8 cellular contexts compared by ENCODE assay signal in the genomic region with DNA sequence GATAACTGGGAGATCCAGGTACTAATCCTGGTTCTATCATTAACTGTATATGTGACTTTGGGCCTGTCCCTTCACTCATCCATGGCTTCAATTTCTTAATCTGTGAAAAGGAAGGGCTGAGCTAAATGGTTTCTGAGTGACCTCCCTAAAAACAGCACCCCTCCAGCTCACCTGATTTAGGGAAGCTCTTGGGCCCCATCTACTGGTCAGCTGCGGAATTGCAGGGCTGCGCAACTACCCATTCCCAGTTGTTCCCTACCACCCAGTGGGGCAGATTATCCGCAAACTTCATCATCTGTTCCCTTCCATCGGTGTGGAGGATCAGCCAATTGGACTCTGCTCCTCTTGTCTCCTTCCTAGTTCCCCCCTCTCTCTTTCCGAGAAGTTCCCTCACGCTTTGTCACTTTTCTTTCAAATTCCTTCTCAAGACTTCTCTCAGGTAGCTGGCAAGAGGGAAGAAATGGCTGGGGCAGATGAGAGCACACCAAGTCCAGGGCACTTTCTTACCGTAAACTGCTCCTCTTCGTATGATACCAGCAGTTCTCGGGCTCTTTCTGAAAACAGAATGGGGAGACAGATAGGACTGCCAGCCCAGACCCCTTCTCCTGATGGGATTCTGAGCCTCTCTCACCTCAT. TPM values are rescaled to one million over a fixed set of nuclear protein-coding genes. Genes with fewer than 3 reads are reported as not detected.
DNase-seq lines count a peak whose midpoint lies in the region; ATAC-seq and TF ChIP-seq lines count a peak whose summit lies in the region.

No MANE protein-coding gene starts in this region.

- H3K4me1 Mint-ChIP-seq in GM23338: peaks cover 6% of the 10 kb centered on the region; the same call in 1 of the 3 replicates

- H3K27me3 ChIP-seq in GM23338 (ENCODE audit: insufficient read depth): no peaks in the 10 kb centered on the region

- H3K27ac ChIP-seq in GM23338 (ENCODE audit: low read depth): peak overlapping the region; percentile 55; the same call in 1 of the 2 replicates

- no peak overlapping the region for H3K4me3 Mint-ChIP-seq in GM23338

- H3K4me1 ChIP-seq in GM23338 (ENCODE audit: insufficient read depth): no peaks in the 10 kb centered on the region; the same call in 1 of the 2 replicates

- peaks cover 3% of the 10 kb centered on the region for H3K27me3 Mint-ChIP-seq in GM23338 (ENCODE audit: insufficient read depth, low read depth, poor library complexity)

- peaks cover 52% of the 10 kb centered on the region for H3K36me3 Mint-ChIP-seq in GM23338 (ENCODE audit: low read depth)

- no peak overlapping the region for H3K4me2 ChIP-seq in GM23338

- H3K36me3 ChIP-seq in GM23338 (ENCODE audit: insufficient read depth): peaks cover 7% of the 10 kb centered on the region; the same call in 1 of the 2 replicates

- H3F3A ChIP-seq in GM23338 (replicated peaks; ENCODE audit: low read depth): no peaks in the 10 kb centered on the region

- H3K9me3 Mint-ChIP-seq in GM23338: no peaks in the 10 kb centered on the region

- no peaks in the 10 kb centered on the region for H3K9me2 ChIP-seq in GM23338 (ENCODE audit: insufficient read depth)

- no peak overlapping the region for H2AFZ ChIP-seq in GM23338

- ATAC-seq in GM23338 (peak; percentile 77), HG02610 (IDR thresholded peaks at IDR 0.05; ENCODE audit: unreplicated experiment) (no peak)

- H3K79me2 ChIP-seq in GM23338 (replicated peaks; ENCODE audit: insufficient read depth): peaks cover 19% of the 10 kb centered on the region

- TF ChIP-seq CTCF in GM23338 (conservative IDR thresholded peaks at IDR 0.05; ENCODE audit: low read depth in 2 of 2) (peak; percentile 76 to 78), fibroblast of pulmonary artery (IDR thresholded peaks at IDR 0.05; ENCODE audit: low read length, missing control alignments) (peak; percentile 93)

- DNase-seq in ELR (ENCODE audit: low read depth) (peak; percentile 40), GM23338 (ENCODE audit: low spot score) (peak; percentile 64), NCI-H748 (lab: John Stamatoyannopoulos, UW; ENCODE audit: unreplicated experiment) (peak; percentile 25), activated T-cell treated with anti-CD3 and anti-CD28 coated beads for 24 hours (ENCODE audit: low read depth) (peak; percentile 13), fibroblast of pulmonary artery (ENCODE audit: low read depth) (peak; percentile 37), posterior cingulate gyrus (peak in 7 of 10 donors; percentile 34 to 92 (median 69)), NCI-H226 (no peak)

- H3K27ac Mint-ChIP-seq in GM23338: no peak overlapping the region

- intact Hi-C loops in posterior cingulate gyrus (cut with DNase I): no loop called here

- H4K20me1 ChIP-seq in GM23338 (replicated peaks; ENCODE audit: insufficient read depth): no peaks in the 10 kb centered on the region

- H3K4me3 ChIP-seq in GM23338: no peak overlapping the region
- H3K4me3 ChIP-seq in fibroblast of pulmonary artery (replicated peaks; ENCODE audit: low read depth, low read length): no peak overlapping the region

TF ChIP-seq in GM23338, 12 proteins besides CTCF, POLR2A, EP300 and RAD21 (continues in another document):
- TF ChIP-seq, protein P1, sequence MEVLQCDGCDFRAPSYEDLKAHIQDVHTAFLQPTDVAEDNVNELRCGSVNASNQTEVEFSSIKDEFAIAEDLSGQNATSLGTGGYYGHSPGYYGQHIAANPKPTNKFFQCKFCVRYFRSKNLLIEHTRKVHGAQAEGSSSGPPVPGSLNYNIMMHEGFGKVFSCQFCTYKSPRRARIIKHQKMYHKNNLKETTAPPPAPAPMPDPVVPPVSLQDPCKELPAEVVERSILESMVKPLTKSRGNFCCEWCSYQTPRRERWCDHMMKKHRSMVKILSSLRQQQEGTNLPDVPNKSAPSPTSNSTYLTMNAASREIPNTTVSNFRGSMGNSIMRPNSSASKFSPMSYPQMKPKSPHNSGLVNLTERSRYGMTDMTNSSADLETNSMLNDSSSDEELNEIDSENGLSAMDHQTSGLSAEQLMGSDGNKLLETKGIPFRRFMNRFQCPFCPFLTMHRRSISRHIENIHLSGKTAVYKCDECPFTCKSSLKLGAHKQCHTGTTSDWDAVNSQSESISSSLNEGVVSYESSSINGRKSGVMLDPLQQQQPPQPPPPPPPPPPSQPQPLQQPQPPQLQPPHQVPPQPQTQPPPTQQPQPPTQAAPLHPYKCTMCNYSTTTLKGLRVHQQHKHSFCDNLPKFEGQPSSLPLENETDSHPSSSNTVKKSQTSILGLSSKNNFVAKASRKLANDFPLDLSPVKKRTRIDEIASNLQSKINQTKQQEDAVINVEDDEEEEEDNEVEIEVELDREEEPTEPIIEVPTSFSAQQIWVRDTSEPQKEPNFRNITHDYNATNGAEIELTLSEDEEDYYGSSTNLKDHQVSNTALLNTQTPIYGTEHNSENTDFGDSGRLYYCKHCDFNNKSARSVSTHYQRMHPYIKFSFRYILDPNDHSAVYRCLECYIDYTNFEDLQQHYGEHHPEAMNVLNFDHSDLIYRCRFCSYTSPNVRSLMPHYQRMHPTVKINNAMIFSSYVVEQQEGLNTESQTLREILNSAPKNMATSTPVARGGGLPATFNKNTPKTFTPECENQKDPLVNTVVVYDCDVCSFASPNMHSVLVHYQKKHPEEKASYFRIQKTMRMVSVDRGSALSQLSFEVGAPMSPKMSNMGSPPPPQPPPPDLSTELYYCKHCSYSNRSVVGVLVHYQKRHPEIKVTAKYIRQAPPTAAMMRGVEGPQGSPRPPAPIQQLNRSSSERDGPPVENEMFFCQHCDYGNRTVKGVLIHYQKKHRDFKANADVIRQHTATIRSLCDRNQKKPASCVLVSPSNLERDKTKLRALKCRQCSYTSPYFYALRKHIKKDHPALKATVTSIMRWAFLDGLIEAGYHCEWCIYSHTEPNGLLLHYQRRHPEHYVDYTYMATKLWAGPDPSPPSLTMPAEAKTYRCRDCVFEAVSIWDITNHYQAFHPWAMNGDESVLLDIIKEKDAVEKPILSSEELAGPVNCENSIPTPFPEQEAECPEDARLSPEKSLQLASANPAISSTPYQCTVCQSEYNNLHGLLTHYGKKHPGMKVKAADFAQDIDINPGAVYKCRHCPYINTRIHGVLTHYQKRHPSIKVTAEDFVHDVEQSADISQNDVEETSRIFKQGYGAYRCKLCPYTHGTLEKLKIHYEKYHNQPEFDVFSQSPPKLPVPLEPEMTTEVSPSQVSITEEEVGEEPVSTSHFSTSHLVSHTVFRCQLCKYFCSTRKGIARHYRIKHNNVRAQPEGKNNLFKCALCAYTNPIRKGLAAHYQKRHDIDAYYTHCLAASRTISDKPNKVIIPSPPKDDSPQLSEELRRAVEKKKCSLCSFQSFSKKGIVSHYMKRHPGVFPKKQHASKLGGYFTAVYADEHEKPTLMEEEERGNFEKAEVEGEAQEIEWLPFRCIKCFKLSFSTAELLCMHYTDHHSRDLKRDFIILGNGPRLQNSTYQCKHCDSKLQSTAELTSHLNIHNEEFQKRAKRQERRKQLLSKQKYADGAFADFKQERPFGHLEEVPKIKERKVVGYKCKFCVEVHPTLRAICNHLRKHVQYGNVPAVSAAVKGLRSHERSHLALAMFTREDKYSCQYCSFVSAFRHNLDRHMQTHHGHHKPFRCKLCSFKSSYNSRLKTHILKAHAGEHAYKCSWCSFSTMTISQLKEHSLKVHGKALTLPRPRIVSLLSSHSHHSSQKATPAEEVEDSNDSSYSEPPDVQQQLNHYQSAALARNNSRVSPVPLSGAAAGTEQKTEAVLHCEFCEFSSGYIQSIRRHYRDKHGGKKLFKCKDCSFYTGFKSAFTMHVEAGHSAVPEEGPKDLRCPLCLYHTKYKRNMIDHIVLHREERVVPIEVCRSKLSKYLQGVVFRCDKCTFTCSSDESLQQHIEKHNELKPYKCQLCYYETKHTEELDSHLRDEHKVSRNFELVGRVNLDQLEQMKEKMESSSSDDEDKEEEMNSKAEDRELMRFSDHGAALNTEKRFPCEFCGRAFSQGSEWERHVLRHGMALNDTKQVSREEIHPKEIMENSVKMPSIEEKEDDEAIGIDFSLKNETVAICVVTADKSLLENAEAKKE (CRISPR knock-in tag; IDR thresholded peaks at IDR 0.05): no peak
- no peak for TF ChIP-seq EZH2phosphoT487 (IDR thresholded peaks at IDR 0.05; ENCODE audit: unreplicated experiment)
- TF ChIP-seq ZNF331 (CRISPR knock-in tag; IDR thresholded peaks at IDR 0.05; ENCODE audit: low read depth): no peak
- no peak for TF ChIP-seq ETS1 (IDR thresholded peaks at IDR 0.05)
- no peak for TF ChIP-seq REST (IDR thresholded peaks at IDR 0.05; ENCODE audit: unreplicated experiment)

RNA-seq across cellular contexts. Expression of gene LAS1L, which starts 5.8 kb away (rescaled TPM):
- 64.4 and 65.2 TPM in 2 replicates for total RNA-seq in GM23338 (2014; rRNA removed; shearing (Covaris generic))
- polyA plus RNA-seq in GM23338 (2016; fragmentation: Nextera tagmentation; extraction: Ambion mirVana): 43.7 and 46.5 TPM in 2 replicates
